ENCODE assay signal across 16 cellular contexts in the genomic region with DNA sequence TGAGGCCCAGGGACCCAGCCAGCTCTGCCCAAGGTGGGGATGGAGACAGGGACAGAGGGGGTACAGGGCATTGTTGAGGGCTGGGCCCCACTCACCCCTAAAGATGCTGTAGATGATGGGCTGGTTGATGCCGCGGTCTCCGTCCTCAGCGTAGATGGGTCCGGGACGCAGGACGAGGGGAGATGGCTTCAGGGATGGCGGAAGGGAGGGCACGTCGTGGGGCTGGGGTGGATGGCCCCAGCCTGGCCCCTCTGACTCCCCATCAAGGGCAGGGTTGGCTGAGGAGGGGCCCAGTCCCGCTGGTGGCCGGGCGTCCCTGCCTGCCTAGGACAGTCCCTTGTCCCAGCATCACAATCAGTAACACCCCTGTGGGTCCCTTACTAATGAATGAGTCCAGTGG.
DNase-seq lines count a peak whose midpoint lies in the region; ATAC-seq and TF ChIP-seq lines count a peak whose summit lies in the region.
"Had no signal": no experiment of that assay in that cellular context is flagged by ENCODE, and none has a peak within 500 bp of the region (broad histone marks: within the 10 kb centered on the region; RNA-seq: fewer than 3 reads in every experiment).

No MANE protein-coding gene starts in this region.

- CTCF ChIA-PET in RWPE1 (lab: Yijun Ruan, JAX), result no interaction called here

- no peaks in the 10 kb centered on the region for H3K9me3 ChIP-seq in tibial artery
- H3K9me3 ChIP-seq: BLaER1 treated with 17β-estradiol and CSF1 and Interleukin-3, amounts not matched to agents 10 nM and 100 nM had no signal

- DNase-seq in GM06990 (ENCODE audit: extremely low read depth, insufficient read length) (peak; percentile 7), RWPE1 (ENCODE audit: low spot score) (no peak), tibial artery (no peak)
- DNase-seq: CD8-positive, alpha-beta memory T cell; GOT3; MV-4-11; NCI-H1694 treated with DMSO at 0.1 percent for 48 hours; NCI-H510A; NCI-H748 treated with DMSO at 0.1 percent for 48 hours; NK-92 treated with Interleukin-12 subunit alpha and Interleukin-12 subunit beta, amount 100 ng/mL, for 24 hours; Right ventricle myocardium superior; SW 1271 had no signal

- intact Hi-C loops in tibial artery (cut with DNase I; ENCODE audit: low total_unique reads), result no loop called here

- 0 out of 2 replicates have a peak overlapping the region, but pooled peaks have one; percentile 2 for H3K27ac ChIP-seq in RWPE1
- H3K27ac ChIP-seq in tibial artery, result no peak overlapping the region
- H3K27ac ChIP-seq: BLaER1 treated with 17β-estradiol and CSF1 and Interleukin-3, amounts not matched to agents 10 nM and 100 nM; KMS-11 had no signal

- peaks cover 2% of the 10 kb centered on the region for H3K36me3 ChIP-seq in GM06990 (ENCODE audit: control insufficient read depth, insufficient read depth, low read length)
- H3K36me3 ChIP-seq in tibial artery, result peaks cover 0 to 46% (median 5%) of the 10 kb centered on the region in 3 donors

- H3K4me1 ChIP-seq in tibial artery, result peaks cover 0 to 8% (median 4%) of the 10 kb centered on the region in 4 donors

- H3K27me3 ChIP-seq in GM06990 (replicated peaks; ENCODE audit: control insufficient read depth, insufficient read depth, low read length) (no peaks in the 10 kb centered on the region), tibial artery (peaks cover 0 to 5% of the 10 kb centered on the region in 2 donors)

- TF ChIP-seq CTCF in GM06990 (IDR thresholded peaks at IDR 0.05; ENCODE audit: insufficient read depth, low read length, poor library complexity, severe bottlenecking), result no peak
- TF ChIP-seq CTCF in RWPE1 (conservative IDR thresholded peaks at IDR 0.05; ENCODE audit: low read depth), result no peak
- no peak for TF ChIP-seq CTCF in tibial artery (IDR thresholded peaks at IDR 0.05)

- H3K4me3 ChIP-seq in GM06990 (replicated peaks; ENCODE audit: low read depth, low read length), result no peak overlapping the region
- H3K4me3 ChIP-seq in tibial artery, result no peak overlapping the region
- H3K4me3 ChIP-seq: BLaER1 treated with 17β-estradiol and CSF1 and Interleukin-3, amounts not matched to agents 10 nM and 100 nM had no signal

- ATAC-seq in HG02973 (IDR thresholded peaks at IDR 0.05; ENCODE audit: unreplicated experiment), result no peak
- ATAC-seq: HCT116 had no signal

- POLR2A ChIA-PET in RWPE1 (lab: Yijun Ruan, JAX; ENCODE audit: low non-redundant PET), result no interaction called here
